In genomic region chr7:45917658-45918057, GRCh38 we compare ENCODE assay signal across 8 cellular contexts.
A peak's percentile ranks its signal among the peaks of the same experiment; 100 is the strongest.
DNase-seq lines count a peak whose midpoint lies in the region; ATAC-seq and TF ChIP-seq lines count a peak whose summit lies in the region.

No MANE protein-coding gene starts in this region.

- no peaks in the 10 kb centered on the region for H3K9me3 Mint-ChIP-seq in nephron

- peak; percentile 91 to 93 (median 92) for TF ChIP-seq CTCF in nephron (IDR thresholded peaks at IDR 0.05; ENCODE audit: unreplicated experiment in 3 of 3)

- ATAC-seq in GM18861 (IDR thresholded peaks at IDR 0.05; ENCODE audit: unreplicated experiment): peak; percentile 72
- peak; percentile 81 for ATAC-seq in HG03175 (IDR thresholded peaks at IDR 0.05; ENCODE audit: unreplicated experiment)

- H3K27me3 Mint-ChIP-seq in nephron (ENCODE audit: low read depth): peaks cover 36% of the 10 kb centered on the region

- peaks cover 45% of the 10 kb centered on the region for H3K4me1 Mint-ChIP-seq in nephron

- H3K4me3 Mint-ChIP-seq in nephron: peak overlapping the region; percentile 64 to 96 (median 95)

- DNase-seq in Ammon's horn (ENCODE audit: low spot score) (peak; percentile 83), NOMO-1 treated with DMSO at 0.1 percent for 48 hours (lab: John Stamatoyannopoulos, UW; ENCODE audit: unreplicated experiment) (peak; percentile 47), activated T-cell treated with anti-CD3 and anti-CD28 coated beads for 48 hours (ENCODE audit: low read depth) (peak; percentile 66), fibroblast of gingiva (ENCODE audit: low read depth) (peak; percentile 44)
- peak; percentile 56 for DNase-seq in stimulated activated naive CD4-positive, alpha-beta T cell treated with Interleukin-2 at 50 U/mL for 16 hours (lab: John Stamatoyannopoulos, UW)

- no peak overlapping the region for H3K27ac Mint-ChIP-seq in nephron

- H3K36me3 Mint-ChIP-seq in nephron (ENCODE audit: low read depth): peaks cover 21% of the 10 kb centered on the region

Comparison
In these comparisons a context has a peak if more than half of its experiments do, and no peak if none do; other contexts are left out.
1. Peak in every context shown above with its lines: DNase-seq and ATAC-seq.